In genomic region chr14:73949752-73950734, GRCh38 we compare ENCODE assay signal across 8 cellular contexts. TPM values are rescaled to one million over a fixed set of nuclear protein-coding genes. Genes with fewer than 3 reads are reported as not detected.
DNase-seq lines count a peak whose midpoint lies in the region; ATAC-seq and TF ChIP-seq lines count a peak whose summit lies in the region.

TSS of gene COQ6 (plus strand) at chr14:73950302. CDS start at chr14:73950333, 31 bp downstream.
A gene with protein sequence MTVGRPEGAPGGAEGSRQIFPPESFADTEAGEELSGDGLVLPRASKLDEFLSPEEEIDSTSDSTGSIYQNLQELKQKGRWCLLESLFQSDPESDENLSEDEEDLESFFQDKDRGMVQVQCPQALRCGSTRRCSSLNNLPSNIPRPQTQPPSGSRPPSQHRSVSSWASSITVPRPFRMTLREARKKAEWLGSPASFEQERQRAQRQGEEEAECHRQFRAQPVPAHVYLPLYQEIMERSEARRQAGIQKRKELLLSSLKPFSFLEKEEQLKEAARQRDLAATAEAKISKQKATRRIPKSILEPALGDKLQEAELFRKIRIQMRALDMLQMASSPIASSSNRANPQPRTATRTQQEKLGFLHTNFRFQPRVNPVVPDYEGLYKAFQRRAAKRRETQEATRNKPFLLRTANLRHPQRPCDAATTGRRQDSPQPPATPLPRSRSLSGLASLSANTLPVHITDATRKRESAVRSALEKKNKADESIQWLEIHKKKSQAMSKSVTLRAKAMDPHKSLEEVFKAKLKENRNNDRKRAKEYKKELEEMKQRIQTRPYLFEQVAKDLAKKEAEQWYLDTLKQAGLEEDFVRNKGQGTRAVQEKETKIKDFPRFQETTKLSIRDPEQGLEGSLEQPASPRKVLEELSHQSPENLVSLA (minus strand): TSS chr14:73950094. CDS start chr14:73950026, 68 bp downstream.

- H3K27ac ChIP-seq in esophagus squamous epithelium: peak within 1 kb of the TSS; percentile 84 to 97 (median 92)

- no peaks in the 10 kb centered on the region for H3K9me3 ChIP-seq in esophagus squamous epithelium

- 0% methylated on average over 20 to 30 of the region's 70 CpGs for WGBS in esophagus squamous epithelium, 2 donors

- H3K4me3 Mint-ChIP-seq in activated T-cell treated with anti-CD3 and anti-CD28 coated beads, Interleukin-2, amount 50 U/mL, for 72 hours: peak within 1 kb of the TSS; percentile 95 to 98

- ATAC-seq in GM21717 (IDR thresholded peaks at IDR 0.05; ENCODE audit: unreplicated experiment): peak; percentile 84
- peak; percentile 96 for ATAC-seq in activated T-cell treated with anti-CD3 and anti-CD28 coated beads, Interleukin-2, amount 50 U/mL, for 72 hours (replicated peaks in 1 of 2)

- in situ Hi-C loops in KBM-7 (cut with MboI; ENCODE audit: low pct_unique_long_range_greater_than_20kb, low sequenced_read_pairs): no loop called here

- peaks cover 11% of the 10 kb centered on the region for H3K4me1 Mint-ChIP-seq in activated T-cell treated with anti-CD3 and anti-CD28 coated beads, Interleukin-2, amount 50 U/mL, for 72 hours (ENCODE audit: low read depth)

- no peaks in the 10 kb centered on the region for H3K27me3 Mint-ChIP-seq in activated T-cell treated with anti-CD3 and anti-CD28 coated beads, Interleukin-2, amount 50 U/mL, for 72 hours (ENCODE audit: low read depth)

- H3K27me3 ChIP-seq in esophagus squamous epithelium: no peaks in the 10 kb centered on the region

- peak in 3 of 6 experiments; percentile 6 to 24 (median 21) for TF ChIP-seq CTCF in esophagus squamous epithelium (IDR thresholded peaks at IDR 0.05)

- intact Hi-C loops in esophagus squamous epithelium (cut with DNase I): no loop called here

- peak within 1 kb of the TSS; percentile 59 to 98 (median 84) for H3K4me3 ChIP-seq in esophagus squamous epithelium

- H3K36me3 ChIP-seq in esophagus squamous epithelium: peaks cover 0 to 38% (median 0%) of the 10 kb centered on the region in 3 donors

- peak within 1 kb of the TSS; percentile 92 for H3K27ac Mint-ChIP-seq in activated T-cell treated with anti-CD3 and anti-CD28 coated beads, Interleukin-2, amount 50 U/mL, for 72 hours

- H3K9me3 Mint-ChIP-seq in activated T-cell treated with anti-CD3 and anti-CD28 coated beads, Interleukin-2, amount 50 U/mL, for 72 hours: no peaks in the 10 kb centered on the region

- DNase-seq in DMS79 (lab: John Stamatoyannopoulos, UW): peak; percentile 99
- DNase-seq in KBM-7: peak; percentile 97
- DNase-seq in activated T-cell treated with anti-CD3 and anti-CD28 coated beads, Interleukin-2, amount 50 U/mL, for 72 hours: peak; percentile 91 to 96
- DNase-seq in esophagus squamous epithelium (lab: John Stamatoyannopoulos, UW): peak; percentile 54
- peak; percentile 99 for DNase-seq in myocyte (ENCODE audit: low read depth)
- peak; percentile 82 to 91 for DNase-seq in stimulated activated CD8-positive, alpha-beta memory T cell treated with anti-CD3 and anti-CD28 coated beads, Interleukin-7, amount 100 ng/mL, for 48 hours (ENCODE audit: extremely low read depth in 1 of 2, low read depth in 1 of 2)

- H3K4me1 ChIP-seq in esophagus squamous epithelium: peaks cover 3 to 33% (median 5%) of the 10 kb centered on the region in 3 donors

- TF ChIP-seq POLR2A in esophagus squamous epithelium (IDR thresholded peaks at IDR 0.05): peak in 3 of 4 donors; percentile 14 to 87 (median 79)

- H3K36me3 Mint-ChIP-seq in activated T-cell treated with anti-CD3 and anti-CD28 coated beads, Interleukin-2, amount 50 U/mL, for 72 hours (ENCODE audit: insufficient read depth in 2 of 2): no peaks in the 10 kb centered on the region

TF ChIP-seq in PFSK-1, 5 proteins besides CTCF, POLR2A, EP300 and RAD21:
- TF ChIP-seq FOXP2 (optimal IDR thresholded peaks at IDR 0.05; ENCODE audit: borderline replicate concordance, extremely low read depth, extremely low read length, insufficient read depth) (peak; percentile 39), SIN3A (IDR thresholded peaks at IDR 0.05; ENCODE audit: borderline replicate concordance, insufficient read depth, low read length) (0 out of 2 replicates have a peak, but pooled peaks have one; percentile 14), POLR2AphosphoS5 (IDR thresholded peaks at IDR 0.05; ENCODE audit: low read depth, low read length) (peak; percentile 55; the same call in 1 of the 2 replicates)
- TF ChIP-seq, protein P1, sequence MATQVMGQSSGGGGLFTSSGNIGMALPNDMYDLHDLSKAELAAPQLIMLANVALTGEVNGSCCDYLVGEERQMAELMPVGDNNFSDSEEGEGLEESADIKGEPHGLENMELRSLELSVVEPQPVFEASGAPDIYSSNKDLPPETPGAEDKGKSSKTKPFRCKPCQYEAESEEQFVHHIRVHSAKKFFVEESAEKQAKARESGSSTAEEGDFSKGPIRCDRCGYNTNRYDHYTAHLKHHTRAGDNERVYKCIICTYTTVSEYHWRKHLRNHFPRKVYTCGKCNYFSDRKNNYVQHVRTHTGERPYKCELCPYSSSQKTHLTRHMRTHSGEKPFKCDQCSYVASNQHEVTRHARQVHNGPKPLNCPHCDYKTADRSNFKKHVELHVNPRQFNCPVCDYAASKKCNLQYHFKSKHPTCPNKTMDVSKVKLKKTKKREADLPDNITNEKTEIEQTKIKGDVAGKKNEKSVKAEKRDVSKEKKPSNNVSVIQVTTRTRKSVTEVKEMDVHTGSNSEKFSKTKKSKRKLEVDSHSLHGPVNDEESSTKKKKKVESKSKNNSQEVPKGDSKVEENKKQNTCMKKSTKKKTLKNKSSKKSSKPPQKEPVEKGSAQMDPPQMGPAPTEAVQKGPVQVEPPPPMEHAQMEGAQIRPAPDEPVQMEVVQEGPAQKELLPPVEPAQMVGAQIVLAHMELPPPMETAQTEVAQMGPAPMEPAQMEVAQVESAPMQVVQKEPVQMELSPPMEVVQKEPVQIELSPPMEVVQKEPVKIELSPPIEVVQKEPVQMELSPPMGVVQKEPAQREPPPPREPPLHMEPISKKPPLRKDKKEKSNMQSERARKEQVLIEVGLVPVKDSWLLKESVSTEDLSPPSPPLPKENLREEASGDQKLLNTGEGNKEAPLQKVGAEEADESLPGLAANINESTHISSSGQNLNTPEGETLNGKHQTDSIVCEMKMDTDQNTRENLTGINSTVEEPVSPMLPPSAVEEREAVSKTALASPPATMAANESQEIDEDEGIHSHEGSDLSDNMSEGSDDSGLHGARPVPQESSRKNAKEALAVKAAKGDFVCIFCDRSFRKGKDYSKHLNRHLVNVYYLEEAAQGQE (IDR thresholded peaks at IDR 0.05; ENCODE audit: insufficient read depth in 1 of 2, low read depth in 2 of 2, low read length in 2 of 2): no peak

RNA-seq across cellular contexts. Expression of gene COQ6, which starts in this region (rescaled TPM):
- polyA plus RNA-seq in PFSK-1 (2012; ENCODE audit: insufficient read length, low read depth): 8.8 TPM
- 10 to 100 TPM; 20.4 to 21.9 TPM for total RNA-seq in activated T-cell treated with anti-CD3 and anti-CD28 coated beads, Interleukin-2, amount 50 U/mL, for 72 hours
- total RNA-seq in esophagus squamous epithelium (10 to 100 TPM; 18.6 to 27.3 (median 23.6) TPM), myocyte (42.9 and 50.3 TPM in 2 replicates)
- polyA plus RNA-seq in myocyte (2012): 27.6 TPM

RNA-seq across cellular contexts. Expression of the second gene that starts in this region (rescaled TPM):
- polyA plus RNA-seq in PFSK-1 (2012; ENCODE audit: insufficient read length, low read depth): 1.3 TPM
- 1 to 10 TPM; 2.7 to 3.1 TPM for total RNA-seq in activated T-cell treated with anti-CD3 and anti-CD28 coated beads, Interleukin-2, amount 50 U/mL, for 72 hours
- total RNA-seq in esophagus squamous epithelium: 1 to 10 TPM; 1.2 to 3.1 (median 2.2) TPM
- 4.4 and 5.5 TPM in 2 replicates for total RNA-seq in myocyte
- 4.5 TPM for polyA plus RNA-seq in myocyte (2012)

Comparison
In these comparisons a context has a peak if more than half of its experiments do, and no peak if none do; other contexts are left out.
1. Peak in every context shown above with its lines: DNase-seq, ATAC-seq, H3K4me3 ChIP-seq and H3K27ac ChIP-seq.